13 cellular contexts compared by ENCODE assay signal in the genomic region with DNA sequence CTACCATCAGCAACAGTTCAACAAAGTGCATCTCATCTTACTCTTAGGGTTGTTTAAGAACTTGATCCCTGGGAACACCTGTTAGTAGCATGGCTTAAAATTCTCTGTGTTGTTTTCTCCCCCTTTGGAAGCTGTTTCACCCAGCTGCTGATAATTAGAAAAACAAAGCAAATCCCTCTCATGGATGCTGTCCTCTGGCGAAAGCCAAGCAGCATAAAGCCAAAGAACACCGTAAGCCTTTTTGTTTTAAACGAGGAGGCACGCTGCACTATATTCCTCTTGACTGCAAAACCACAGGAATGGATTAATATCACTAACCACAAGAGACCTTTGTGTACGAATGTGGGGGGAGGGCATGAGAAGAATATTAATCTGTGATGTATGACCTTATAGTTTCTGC.
A peak's percentile ranks its signal among the peaks of the same experiment; 100 is the strongest.
DNase-seq lines count a peak whose midpoint lies in the region; ATAC-seq and TF ChIP-seq lines count a peak whose summit lies in the region.
"Had no signal": no experiment of that assay in that cellular context is flagged by ENCODE, and none has a peak within 500 bp of the region (broad histone marks: within the 10 kb centered on the region; RNA-seq: fewer than 3 reads in every experiment).

No MANE protein-coding gene starts in this region.

- peak overlapping the region; percentile 46 for H3K4me2 ChIP-seq in hepatocyte

- H3K27me3 ChIP-seq in cardiac muscle cell, result no peaks in the 10 kb centered on the region
- no peaks in the 10 kb centered on the region for H3K27me3 ChIP-seq in hepatocyte
- H3K27me3 ChIP-seq in uterus, result no peaks in the 10 kb centered on the region
- H3K27me3 ChIP-seq in vagina, result no peaks in the 10 kb centered on the region

- WGBS in hepatocyte (ENCODE audit: low lambda C conversion rate, missing lambda C conversion rate), result 42% methylated on average over 5 of the region's 5 CpGs

- H4K20me1 ChIP-seq in hepatocyte (ENCODE audit: insufficient read depth, poor library complexity, severe bottlenecking), result no peaks in the 10 kb centered on the region

- H3K9me2 ChIP-seq in hepatocyte (replicated peaks; ENCODE audit: insufficient read depth), result no peaks in the 10 kb centered on the region

- H3K4me3 ChIP-seq in cardiac muscle cell (no peak overlapping the region), hepatocyte (no peak overlapping the region), uterus (no peak overlapping the region), vagina (no peak overlapping the region)

- no peaks in the 10 kb centered on the region for H3K36me3 ChIP-seq in cardiac muscle cell
- no peaks in the 10 kb centered on the region for H3K36me3 ChIP-seq in hepatocyte (replicated peaks; ENCODE audit: insufficient read depth, low read depth)
- no peaks in the 10 kb centered on the region for H3K36me3 ChIP-seq in uterus
- no peaks in the 10 kb centered on the region for H3K36me3 ChIP-seq in vagina

- H3K9me3 ChIP-seq in cardiac muscle cell (ENCODE audit: low read depth) (peaks cover 3% of the 10 kb centered on the region), hepatocyte (ENCODE audit: low read depth) (no peaks in the 10 kb centered on the region), uterus (no peaks in the 10 kb centered on the region), vagina (no peaks in the 10 kb centered on the region)

- DNase-seq in cardiac muscle cell (ENCODE audit: low read depth in 1 of 2, low spot score in 1 of 2) (peak in 1 of 2 donors; percentile 94), Right ventricle myocardium inferior (ENCODE audit: missing footprints) (no peak), amniotic epithelial cell (ENCODE audit: low read depth) (peak; percentile 98), hepatocyte (ENCODE audit: low spot score) (no peak), uterus (no peak), hippocampal formation (lab: John Stamatoyannopoulos, UW) (no peak), vagina (ENCODE audit: extremely low spot score in 2 of 2) (no peak)
- no peak for DNase-seq in stimulated activated CD4-positive, alpha-beta T cell treated with anti-CD3 and anti-CD28 coated beads, Interleukin-4, amount 100 ng/mL, for 4 hours
- DNase-seq: DMS79 treated with DMSO at 0.1 percent for 48 hours; NCI-H1436 treated with DMSO at 0.1 percent for 48 hours; nucleus accumbens; stimulated activated CD4-positive, alpha-beta T cell treated with anti-CD3 and anti-CD28 coated beads, Interleukin-2, amount 100 ng/mL, for 48 hours had no signal

- H2AFZ ChIP-seq in hepatocyte, result no peak overlapping the region

- peak overlapping the region; percentile 91 for H3K27ac ChIP-seq in cardiac muscle cell
- peak overlapping the region; percentile 54 for H3K27ac ChIP-seq in hepatocyte
- H3K27ac ChIP-seq in uterus, result peak overlapping the region; percentile 17 to 43
- H3K27ac ChIP-seq in vagina, result no peak overlapping the region

- intact Hi-C loops in Right ventricle myocardium inferior (cut with DNase I), result loop anchor here (5.0 kb wide), 1 partner anchor 268 kb away; no protein-coding TSS in a partner anchor
- intact Hi-C loops in uterus (cut with DNase I; ENCODE audit: low total_unique reads), result no loop called here
- intact Hi-C loops in vagina (cut with DNase I), result no loop called here

- H3K4me1 ChIP-seq in cardiac muscle cell (ENCODE audit: low read depth) (peaks cover 34% of the 10 kb centered on the region), hepatocyte (ENCODE audit: insufficient read depth) (peaks cover 20% of the 10 kb centered on the region), uterus (no peaks in the 10 kb centered on the region), vagina (no peaks in the 10 kb centered on the region)

- TF ChIP-seq POLR2A in uterus (IDR thresholded peaks at IDR 0.05), result no peak
- no peak for TF ChIP-seq POLR2A in vagina (IDR thresholded peaks at IDR 0.05)

- no peak for TF ChIP-seq CTCF in cardiac muscle cell (IDR thresholded peaks at IDR 0.05; ENCODE audit: low read depth, low read length)
- no peak for TF ChIP-seq CTCF in hepatocyte (IDR thresholded peaks at IDR 0.05; ENCODE audit: poor library complexity)
- no peak for TF ChIP-seq CTCF in uterus (IDR thresholded peaks at IDR 0.05)
- no peak for TF ChIP-seq CTCF in vagina (IDR thresholded peaks at IDR 0.05)

- no peaks in the 10 kb centered on the region for H3K79me2 ChIP-seq in hepatocyte

- no peak for ATAC-seq in Right ventricle myocardium inferior
- ATAC-seq: Panc1 had no signal
